10 cellular contexts compared by ENCODE assay signal in genomic region chr12:89950421-89950820, GRCh38.
A peak's percentile ranks its signal among the peaks of the same experiment; 100 is the strongest.
DNase-seq lines count a peak whose midpoint lies in the region; ATAC-seq, FAIRE-seq and TF ChIP-seq lines count a peak whose summit lies in the region.
"Had no signal": no experiment of that assay in that cellular context is flagged by ENCODE, and none has a peak within 500 bp of the region (broad histone marks: within the 10 kb centered on the region; RNA-seq: fewer than 3 reads in every experiment).

No MANE protein-coding gene starts in this region.

- H3K4me3 ChIP-seq in duodenal mucosa (ENCODE audit: low read depth in 1 of 2, low read length in 2 of 2) = peak overlapping the region; percentile 8 to 22
- H3K4me3 ChIP-seq in uterus = no peak overlapping the region
- no peak overlapping the region for H3K4me3 ChIP-seq in suprapubic skin
- H3K4me3 ChIP-seq: BLaER1 had no signal

- ATAC-seq in HG03103 (IDR thresholded peaks at IDR 0.05; ENCODE audit: low read depth, unreplicated experiment) = peak; percentile 31

- WGBS in suprapubic skin = 28% methylated on average over 1 of the region's 1 CpG

- H3K4me1 ChIP-seq in duodenal mucosa (ENCODE audit: control insufficient read depth in 1 of 2, insufficient read depth in 2 of 2, low read length in 2 of 2) = peaks cover 41 to 65% of the 10 kb centered on the region in 2 donors
- H3K4me1 ChIP-seq in uterus = peaks cover 4 to 15% of the 10 kb centered on the region in 2 donors
- peaks cover 32% of the 10 kb centered on the region for H3K4me1 ChIP-seq in suprapubic skin
- H3K4me1 ChIP-seq: BLaER1 had no signal

- TF ChIP-seq CTCF in uterus (IDR thresholded peaks at IDR 0.05) = no peak
- TF ChIP-seq CTCF in suprapubic skin (IDR thresholded peaks at IDR 0.05) = no peak

- H3K9me3 ChIP-seq in duodenal mucosa (ENCODE audit: control insufficient read depth in 1 of 2, low read length in 2 of 2) (no peaks in the 10 kb centered on the region), uterus (no peaks in the 10 kb centered on the region), suprapubic skin (no peaks in the 10 kb centered on the region)
- H3K9me3 ChIP-seq: BLaER1 had no signal

- DNase-seq in activated effector memory CD4-positive, alpha-beta T cell treated with anti-CD3 and anti-CD28 coated beads, Interleukin-2, amount 50 U/mL, for 16 hours = peak; percentile 61
- DNase-seq in activated effector memory CD4-positive, alpha-beta T cell treated with Interleukin-2 at 50 U/mL for 16 hours = no peak
- DNase-seq in uterus (no peak), frontal cortex (ENCODE audit: low spot score in 2 of 2) (no peak), DMS 273 treated with DMSO at 0.1 percent for 48 hours (lab: John Stamatoyannopoulos, UW) (no peak), suprapubic skin (ENCODE audit: low spot score in 2 of 2) (no peak)
- DNase-seq: SHP77 treated with DMSO at 0.1 percent for 48 hours had no signal

- H3K27me3 ChIP-seq in duodenal mucosa (ENCODE audit: control insufficient read depth in 1 of 2, insufficient read depth in 2 of 2, low read length in 2 of 2) (no peaks in the 10 kb centered on the region), uterus (no peaks in the 10 kb centered on the region), suprapubic skin (no peaks in the 10 kb centered on the region)
- H3K27me3 ChIP-seq: BLaER1 had no signal

- H3K27ac ChIP-seq in duodenal mucosa (ENCODE audit: low read depth, low read length) = no peak overlapping the region
- H3K27ac ChIP-seq in uterus = peak overlapping the region; percentile 77 to 85
- H3K27ac ChIP-seq in suprapubic skin = no peak overlapping the region
- H3K27ac ChIP-seq: BLaER1 had no signal

- no peak for TF ChIP-seq EP300 in suprapubic skin (IDR thresholded peaks at IDR 0.05)

- H3K36me3 ChIP-seq in duodenal mucosa (ENCODE audit: control insufficient read depth in 1 of 2, insufficient read depth in 2 of 2, low read length in 2 of 2) (no peaks in the 10 kb centered on the region), uterus (no peaks in the 10 kb centered on the region), suprapubic skin (no peaks in the 10 kb centered on the region)
- H3K36me3 ChIP-seq: BLaER1 had no signal

- TF ChIP-seq POLR2A in uterus (IDR thresholded peaks at IDR 0.05) (no peak), suprapubic skin (IDR thresholded peaks at IDR 0.05) (no peak)

- H3K9ac ChIP-seq in duodenal mucosa (ENCODE audit: low read depth in 1 of 2, low read length in 2 of 2) = no peak overlapping the region
- H3K9ac ChIP-seq: BLaER1 had no signal

- no peak for FAIRE-seq in frontal cortex (lab: Jason Lieb, UNC)

- intact Hi-C loops in uterus (cut with DNase I; ENCODE audit: low total_unique reads) = no loop called here

Comparison
In these comparisons a context has a peak if more than half of its experiments do, and no peak if none do; other contexts are left out.
1. H3K27ac ChIP-seq: peak in uterus (2 of 2); none in duodenal mucosa (single experiment) and suprapubic skin (single experiment).
2. H3K4me3 ChIP-seq: peak in duodenal mucosa (2 of 2); none in uterus (0 of 2) and suprapubic skin (single experiment).